In the genomic region with DNA sequence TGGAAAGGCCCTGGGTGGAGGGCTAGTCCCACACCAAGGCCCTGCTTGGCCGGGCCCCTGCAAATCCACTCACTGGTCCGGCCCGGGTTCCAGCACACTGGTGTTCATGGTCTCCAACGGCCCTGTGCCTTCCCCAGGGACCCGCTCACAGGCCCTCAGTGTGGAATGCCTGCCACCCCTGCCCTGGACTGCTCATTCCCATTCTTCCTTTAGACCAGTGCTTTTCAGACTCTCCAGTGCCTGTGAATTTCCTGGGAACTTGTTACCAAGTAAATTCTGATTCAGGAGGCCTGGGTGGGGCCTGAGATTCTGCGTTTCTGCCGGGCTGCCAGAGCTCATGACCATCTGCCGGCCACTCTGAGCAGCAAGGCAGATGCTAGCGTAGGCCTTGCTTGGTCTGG, we compare ENCODE assay signal across 1 cellular context.
TF ChIP-seq lines count a peak whose summit lies in the region.

No MANE protein-coding gene starts in this region.

TF ChIP-seq in WTC11, 78 proteins besides CTCF, POLR2A, EP300 and RAD21 (continued from another document):
- TF ChIP-seq, protein P1, sequence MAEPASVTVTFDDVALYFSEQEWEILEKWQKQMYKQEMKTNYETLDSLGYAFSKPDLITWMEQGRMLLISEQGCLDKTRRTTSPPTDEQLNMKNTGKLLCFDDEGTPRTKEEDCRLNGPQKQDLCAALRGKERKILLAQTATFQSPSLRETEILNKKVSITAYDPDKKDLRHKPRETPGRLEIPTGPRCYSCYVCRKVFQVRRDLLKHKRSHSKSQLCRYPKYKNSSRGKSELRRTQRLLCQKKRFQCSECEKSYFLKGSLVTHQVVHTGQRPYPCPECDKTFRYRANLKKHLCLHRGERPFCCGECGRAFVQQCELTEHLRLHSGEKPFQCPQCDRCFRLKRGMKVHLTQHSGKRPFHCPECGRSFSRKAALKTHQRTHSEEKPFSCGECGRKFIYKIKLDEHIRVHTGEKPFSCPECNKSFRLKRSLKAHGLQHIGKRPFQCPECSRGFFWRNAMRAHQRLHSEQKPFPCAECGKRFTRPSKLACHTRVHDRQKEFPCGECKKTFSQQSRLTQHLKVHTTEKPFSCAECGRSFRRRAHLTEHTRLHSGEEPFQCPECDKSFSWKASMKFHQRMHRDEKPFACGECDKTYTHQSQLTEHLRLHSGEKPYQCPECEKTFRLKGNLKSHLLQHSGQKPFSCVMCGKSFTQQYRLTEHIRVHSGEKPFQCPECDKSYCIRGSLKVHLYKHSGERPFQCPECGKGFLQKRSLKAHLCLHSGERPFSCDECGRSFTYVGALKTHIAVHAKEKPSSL (CRISPR knock-in tag; conservative IDR thresholded peaks at IDR 0.05), result no peak
- no peak for TF ChIP-seq CREM (CRISPR knock-in tag; IDR thresholded peaks at IDR 0.05)
- TF ChIP-seq, protein P2, sequence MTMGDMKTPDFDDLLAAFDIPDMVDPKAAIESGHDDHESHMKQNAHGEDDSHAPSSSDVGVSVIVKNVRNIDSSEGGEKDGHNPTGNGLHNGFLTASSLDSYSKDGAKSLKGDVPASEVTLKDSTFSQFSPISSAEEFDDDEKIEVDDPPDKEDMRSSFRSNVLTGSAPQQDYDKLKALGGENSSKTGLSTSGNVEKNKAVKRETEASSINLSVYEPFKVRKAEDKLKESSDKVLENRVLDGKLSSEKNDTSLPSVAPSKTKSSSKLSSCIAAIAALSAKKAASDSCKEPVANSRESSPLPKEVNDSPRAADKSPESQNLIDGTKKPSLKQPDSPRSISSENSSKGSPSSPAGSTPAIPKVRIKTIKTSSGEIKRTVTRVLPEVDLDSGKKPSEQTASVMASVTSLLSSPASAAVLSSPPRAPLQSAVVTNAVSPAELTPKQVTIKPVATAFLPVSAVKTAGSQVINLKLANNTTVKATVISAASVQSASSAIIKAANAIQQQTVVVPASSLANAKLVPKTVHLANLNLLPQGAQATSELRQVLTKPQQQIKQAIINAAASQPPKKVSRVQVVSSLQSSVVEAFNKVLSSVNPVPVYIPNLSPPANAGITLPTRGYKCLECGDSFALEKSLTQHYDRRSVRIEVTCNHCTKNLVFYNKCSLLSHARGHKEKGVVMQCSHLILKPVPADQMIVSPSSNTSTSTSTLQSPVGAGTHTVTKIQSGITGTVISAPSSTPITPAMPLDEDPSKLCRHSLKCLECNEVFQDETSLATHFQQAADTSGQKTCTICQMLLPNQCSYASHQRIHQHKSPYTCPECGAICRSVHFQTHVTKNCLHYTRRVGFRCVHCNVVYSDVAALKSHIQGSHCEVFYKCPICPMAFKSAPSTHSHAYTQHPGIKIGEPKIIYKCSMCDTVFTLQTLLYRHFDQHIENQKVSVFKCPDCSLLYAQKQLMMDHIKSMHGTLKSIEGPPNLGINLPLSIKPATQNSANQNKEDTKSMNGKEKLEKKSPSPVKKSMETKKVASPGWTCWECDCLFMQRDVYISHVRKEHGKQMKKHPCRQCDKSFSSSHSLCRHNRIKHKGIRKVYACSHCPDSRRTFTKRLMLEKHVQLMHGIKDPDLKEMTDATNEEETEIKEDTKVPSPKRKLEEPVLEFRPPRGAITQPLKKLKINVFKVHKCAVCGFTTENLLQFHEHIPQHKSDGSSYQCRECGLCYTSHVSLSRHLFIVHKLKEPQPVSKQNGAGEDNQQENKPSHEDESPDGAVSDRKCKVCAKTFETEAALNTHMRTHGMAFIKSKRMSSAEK (CRISPR knock-in tag; IDR thresholded peaks at IDR 0.05; ENCODE audit: borderline replicate concordance), result no peak
- TF ChIP-seq, protein P3, sequence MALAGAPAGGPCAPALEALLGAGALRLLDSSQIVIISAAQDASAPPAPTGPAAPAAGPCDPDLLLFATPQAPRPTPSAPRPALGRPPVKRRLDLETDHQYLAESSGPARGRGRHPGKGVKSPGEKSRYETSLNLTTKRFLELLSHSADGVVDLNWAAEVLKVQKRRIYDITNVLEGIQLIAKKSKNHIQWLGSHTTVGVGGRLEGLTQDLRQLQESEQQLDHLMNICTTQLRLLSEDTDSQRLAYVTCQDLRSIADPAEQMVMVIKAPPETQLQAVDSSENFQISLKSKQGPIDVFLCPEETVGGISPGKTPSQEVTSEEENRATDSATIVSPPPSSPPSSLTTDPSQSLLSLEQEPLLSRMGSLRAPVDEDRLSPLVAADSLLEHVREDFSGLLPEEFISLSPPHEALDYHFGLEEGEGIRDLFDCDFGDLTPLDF (CRISPR knock-in tag; IDR thresholded peaks at IDR 0.05), result no peak
- TF ChIP-seq TEAD4 (CRISPR knock-in tag; IDR thresholded peaks at IDR 0.05), result no peak
- TF ChIP-seq EMX1 (CRISPR knock-in tag; IDR thresholded peaks at IDR 0.05), result no peak
